Comparison of ENCODE assay signal across 28 cellular contexts in the genomic region with DNA sequence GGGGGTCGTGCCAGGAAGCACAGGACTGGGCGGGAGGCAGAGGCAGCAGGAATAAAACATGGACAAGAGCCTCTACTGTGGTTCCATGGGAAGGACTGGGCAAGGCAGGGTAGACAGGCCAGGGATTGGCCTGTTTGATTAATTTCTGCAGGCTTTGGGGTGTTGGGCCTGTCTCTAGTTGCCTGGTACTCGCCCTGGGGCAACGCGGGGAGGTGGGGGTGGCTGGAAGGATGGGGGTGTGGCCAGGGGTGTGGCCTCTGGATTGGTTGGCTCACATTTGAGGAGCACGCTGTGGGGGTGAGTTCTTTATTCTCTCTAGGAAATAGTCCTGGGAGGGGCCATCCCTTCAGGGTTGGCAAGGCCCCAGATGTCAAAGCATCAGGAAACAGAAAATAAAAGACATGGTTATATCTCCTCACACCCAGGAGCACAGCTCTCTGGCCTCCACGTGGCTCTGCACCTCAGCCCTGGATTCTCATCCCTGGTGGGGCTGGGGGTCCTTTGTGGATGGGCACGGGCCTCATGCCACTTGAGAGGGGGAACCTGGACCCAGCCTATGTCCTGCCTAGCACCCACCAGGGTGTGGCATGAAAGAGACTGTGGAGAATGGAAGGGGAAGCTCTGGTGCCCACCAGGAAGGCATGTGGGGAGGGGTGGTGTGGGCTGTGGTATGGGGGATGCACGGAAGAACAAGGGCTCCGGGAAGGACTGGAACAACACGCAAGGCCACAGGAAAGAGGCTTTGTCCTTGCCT.
DNase-seq lines count a peak whose midpoint lies in the region; FAIRE-seq and TF ChIP-seq lines count a peak whose summit lies in the region.
"Had no signal": no experiment of that assay in that cellular context is flagged by ENCODE, and none has a peak within 500 bp of the region (broad histone marks: within the 10 kb centered on the region; RNA-seq: fewer than 3 reads in every experiment).

No MANE protein-coding gene starts in this region.

- TF ChIP-seq CTCF in MCF 10A (IDR thresholded peaks at IDR 0.05; ENCODE audit: unreplicated experiment) (no peak), mammary epithelial cell (conservative IDR thresholded peaks at IDR 0.05 in 1 of 2, IDR thresholded peaks at IDR 0.05 in 1 of 2; ENCODE audit: extremely low read depth in 1 of 2, insufficient read depth in 1 of 2, low read depth in 1 of 2, low read length in 2 of 2) (no peak), chondrocyte (IDR thresholded peaks at IDR 0.05) (no peak), keratinocyte (optimal IDR thresholded peaks at IDR 0.05 in 1 of 3, IDR thresholded peaks at IDR 0.05 in 1 of 3, conservative IDR thresholded peaks at IDR 0.05 in 1 of 3; ENCODE audit: extremely low read depth in 1 of 3, insufficient read depth in 2 of 3, low read length in 3 of 3) (no peak), type B pancreatic cell (conservative IDR thresholded peaks at IDR 0.05) (no peak)

- in situ Hi-C loops in mammary epithelial cell (cut with MboI; ENCODE audit: low sequenced_read_pairs in 2 of 2) = no loop called here

- 91% methylated on average over 7 of the region's 11 CpGs for WGBS in mammary epithelial cell (ENCODE audit: low coverage, missing lambda C conversion rate)

- H3K4me2 ChIP-seq in mammary epithelial cell (ENCODE audit: insufficient read depth, low read depth, low read length) = no peak overlapping the region
- no peak overlapping the region for H3K4me2 ChIP-seq in keratinocyte (ENCODE audit: control insufficient read depth, extremely low read depth, insufficient read depth, low read depth, low read length)
- H3K4me2 ChIP-seq: BLaER1 had no signal

- CTCF ChIA-PET in MCF 10A (lab: Yijun Ruan, JAX) = interaction anchor here (0.6 kb wide), 1 partner anchor 215 kb away, joined by 5 read pairs; no protein-coding TSS in a partner anchor
- CTCF ChIA-PET in mammary epithelial cell (lab: Charles Lee; ENCODE audit: low non-redundant PET) = no interaction called here

- peaks cover under 1% of the 10 kb centered on the region for H3K9me3 Mint-ChIP-seq in MCF 10A (ENCODE audit: unreplicated experiment)
- H3K9me3 Mint-ChIP-seq in chondrocyte (ENCODE audit: low read depth) = no peaks in the 10 kb centered on the region
- H3K9me3 Mint-ChIP-seq in type B pancreatic cell = no peaks in the 10 kb centered on the region
- H3K9me3 Mint-ChIP-seq: activated B cell treated with CpG ODN at 0.5 μM for 24 hours; activated CD8-positive, alpha-beta T cell treated with anti-CD3 and anti-CD28 coated beads for 36 hours; activated naive CD4-positive, alpha-beta T cell treated with anti-CD3 and anti-CD28 coated beads for 36 hours; activated T-cell treated with anti-CD3 and anti-CD28 coated beads, Interleukin-2, amount 50 U/mL, for 4 hours had no signal

- H3K9ac ChIP-seq in mammary epithelial cell (ENCODE audit: insufficient read depth, low read length) (no peak overlapping the region), keratinocyte (ENCODE audit: control insufficient read depth, extremely low read depth, insufficient read depth, low read length) (no peak overlapping the region)
- H3K9ac ChIP-seq: BLaER1 had no signal

- H3K9me3 ChIP-seq in mammary epithelial cell (replicated peaks; ENCODE audit: insufficient read depth, low read length) (no peaks in the 10 kb centered on the region), keratinocyte (ENCODE audit: control insufficient read depth, low read depth, low read length) (no peaks in the 10 kb centered on the region)
- H3K9me3 ChIP-seq: BLaER1, HAP-1, upper lobe of left lung had no signal

- peak; percentile 34 for FAIRE-seq in keratinocyte (lab: Jason Lieb, UNC)
- FAIRE-seq: A204.1, frontal cortex, kidney had no signal

- H3K4me3 Mint-ChIP-seq in MCF 10A (ENCODE audit: unreplicated experiment) (no peak overlapping the region), chondrocyte (ENCODE audit: unreplicated experiment) (no peak overlapping the region), type B pancreatic cell (no peak overlapping the region)
- H3K4me3 Mint-ChIP-seq: activated B cell treated with CpG ODN at 0.5 μM for 24 hours; activated CD8-positive, alpha-beta T cell treated with anti-CD3 and anti-CD28 coated beads for 36 hours; activated naive CD4-positive, alpha-beta T cell treated with anti-CD3 and anti-CD28 coated beads for 36 hours; activated T-cell treated with anti-CD3 and anti-CD28 coated beads, Interleukin-2, amount 50 U/mL, for 4 hours had no signal

- intact Hi-C loops in MCF 10A (cut with micrococcal nuclease) (no loop called here), mammary epithelial cell (cut with micrococcal nuclease) (no loop called here)

- H4K20me1 ChIP-seq in mammary epithelial cell (ENCODE audit: insufficient read depth, low read length) (no peaks in the 10 kb centered on the region), keratinocyte (ENCODE audit: control insufficient read depth, extremely low read depth, insufficient read depth, low read length) (no peaks in the 10 kb centered on the region)
- H4K20me1 ChIP-seq: BLaER1 had no signal

- no peaks in the 10 kb centered on the region for H3K27me3 ChIP-seq in mammary epithelial cell (ENCODE audit: insufficient read depth, low read length)
- H3K27me3 ChIP-seq in keratinocyte (ENCODE audit: control insufficient read depth, extremely low read depth, insufficient read depth, low read length) = peaks cover 19% of the 10 kb centered on the region
- H3K27me3 ChIP-seq: BLaER1, upper lobe of left lung had no signal

- H3K36me3 Mint-ChIP-seq in MCF 10A (ENCODE audit: insufficient read depth, unreplicated experiment) (no peaks in the 10 kb centered on the region), chondrocyte (ENCODE audit: low read depth) (no peaks in the 10 kb centered on the region), type B pancreatic cell (no peaks in the 10 kb centered on the region)

- H3K4me1 Mint-ChIP-seq in MCF 10A (ENCODE audit: insufficient read depth, unreplicated experiment) (peaks cover 9% of the 10 kb centered on the region), chondrocyte (ENCODE audit: low read depth) (peaks cover 19% of the 10 kb centered on the region), type B pancreatic cell (ENCODE audit: unreplicated experiment) (peaks cover 3% of the 10 kb centered on the region)
- H3K4me1 Mint-ChIP-seq: activated B cell treated with CpG ODN at 0.5 μM for 24 hours had no signal

- H3K36me3 ChIP-seq in mammary epithelial cell (ENCODE audit: insufficient read depth, low read length) (no peaks in the 10 kb centered on the region), keratinocyte (ENCODE audit: control insufficient read depth in 2 of 2, extremely low read depth in 1 of 2, insufficient read depth in 2 of 2, low read length in 2 of 2) (no peaks in the 10 kb centered on the region)
- H3K36me3 ChIP-seq: BLaER1, HAP-1, upper lobe of left lung had no signal

- no peaks in the 10 kb centered on the region for H3K4me1 ChIP-seq in mammary epithelial cell (ENCODE audit: insufficient read depth, low read length)
- H3K4me1 ChIP-seq in keratinocyte (ENCODE audit: control insufficient read depth, extremely low read depth, insufficient read depth, low read length) = peaks cover 5% of the 10 kb centered on the region
- H3K4me1 ChIP-seq: HAP-1 had no signal

- dilution Hi-C loops in mammary epithelial cell (cut with HindIII; ENCODE audit: low sequenced_read_pairs) = no loop called here
- dilution Hi-C loops in keratinocyte (cut with MboI; ENCODE audit: extremely low pct_ligation_motif_present, low sequenced_read_pairs) = no loop called here

- DNase-seq in MCF 10A (ENCODE audit: unreplicated experiment) (peak; percentile 42), mammary epithelial cell (no peak), chondrocyte (ENCODE audit: low spot score) (peak; percentile 43), keratinocyte (ENCODE audit: low read depth, low spot score) (peak; percentile 38), type B pancreatic cell (ENCODE audit: extremely low spot score, unreplicated experiment) (peak; percentile 65), erythroblast (lab: John Stamatoyannopoulos, UW) (no peak), T-helper 9 cell (no peak)
- no peak for DNase-seq in stimulated activated naive CD4-positive, alpha-beta T cell treated with Interleukin-2 at 50 U/mL for 16 hours (lab: John Stamatoyannopoulos, UW)
- DNase-seq: activated B cell treated with CpG ODN at 0.5 μM for 24 hours; activated CD8-positive, alpha-beta T cell treated with anti-CD3 and anti-CD28 coated beads for 36 hours; activated naive CD4-positive, alpha-beta T cell treated with anti-CD3 and anti-CD28 coated beads for 36 hours; activated T-cell treated with anti-CD3 and anti-CD28 coated beads, Interleukin-2, amount 50 U/mL, for 4 hours; amniotic stem cell; COR-L47; dermis blood vessel endothelial cell; hippocampal formation; KG1; kidney; NCI-H2171; NCI-H526 treated with DMSO at 0.1 percent for 48 hours; nucleus accumbens; retina; upper lobe of left lung had no signal

- no peak for TF ChIP-seq POLR2A in erythroblast (IDR thresholded peaks at IDR 0.05; ENCODE audit: low read length)

- H3K27ac Mint-ChIP-seq in MCF 10A (ENCODE audit: low read depth, unreplicated experiment) (no peak overlapping the region), chondrocyte (ENCODE audit: unreplicated experiment) (no peak overlapping the region), type B pancreatic cell (no peak overlapping the region)
- H3K27ac Mint-ChIP-seq: activated B cell treated with CpG ODN at 0.5 μM for 24 hours; activated CD8-positive, alpha-beta T cell treated with anti-CD3 and anti-CD28 coated beads for 36 hours; activated naive CD4-positive, alpha-beta T cell treated with anti-CD3 and anti-CD28 coated beads for 36 hours had no signal

- no TSS peak for BruUV-seq in MCF 10A (replicated peaks; lab: Mats Ljungman, UMichigan)
- BruUV-seq in mammary epithelial cell (replicated peaks; lab: Mats Ljungman, UMichigan) = no TSS peak

- H3K4me3 ChIP-seq in mammary epithelial cell (replicated peaks in 1 of 3; ENCODE audit: insufficient read depth in 1 of 3, low read depth in 2 of 3, low read length in 3 of 3) (no peak overlapping the region), keratinocyte (ENCODE audit: control insufficient read depth in 2 of 3, extremely low read depth in 1 of 3, insufficient read depth in 2 of 3, low read depth in 1 of 3, low read length in 3 of 3) (no peak overlapping the region)
- H3K4me3 ChIP-seq: BLaER1, HAP-1, upper lobe of left lung had no signal

- H3K79me2 ChIP-seq in mammary epithelial cell (ENCODE audit: insufficient read depth, low read length) = no peaks in the 10 kb centered on the region
- H3K79me2 ChIP-seq in keratinocyte (ENCODE audit: control insufficient read depth, insufficient read depth, low read length) = no peaks in the 10 kb centered on the region

- no peaks in the 10 kb centered on the region for H3K9me1 ChIP-seq in keratinocyte (ENCODE audit: control insufficient read depth, extremely low read depth, insufficient read depth, low read length)

- no peak overlapping the region for H2AFZ ChIP-seq in mammary epithelial cell (ENCODE audit: low read depth, low read length)
- no peak overlapping the region for H2AFZ ChIP-seq in keratinocyte (ENCODE audit: control insufficient read depth, low read length)

- H3K27ac ChIP-seq in mammary epithelial cell (ENCODE audit: insufficient read depth, low read depth, low read length) = no peak overlapping the region
- no peak overlapping the region for H3K27ac ChIP-seq in keratinocyte (ENCODE audit: control insufficient read depth, insufficient read depth, low read length)
- H3K27ac ChIP-seq: BLaER1, epithelial cell of prostate, upper lobe of left lung had no signal

- POLR2A ChIA-PET in MCF 10A (lab: Yijun Ruan, JAX) = interaction anchor here (0.6 kb wide), 2 partner anchors 197 to 336 kb away, joined by 3 read pairs; no protein-coding TSS in a partner anchor

- H3K27me3 Mint-ChIP-seq in MCF 10A (ENCODE audit: insufficient read depth, unreplicated experiment) = no peaks in the 10 kb centered on the region
- peaks cover 6% of the 10 kb centered on the region for H3K27me3 Mint-ChIP-seq in chondrocyte (ENCODE audit: low read depth)
- H3K27me3 Mint-ChIP-seq in type B pancreatic cell = peaks cover 14% of the 10 kb centered on the region

Comparison
In these comparisons a context has a peak if more than half of its experiments do, and no peak if none do; other contexts are left out.
1. DNase-seq: peak in MCF 10A (single experiment), chondrocyte (single experiment), keratinocyte (single experiment) and type B pancreatic cell (single experiment); none in mammary epithelial cell (single experiment), stimulated activated naive CD4-positive, alpha-beta T cell treated with Interleukin-2 at 50 U/mL for 16 hours (single experiment), erythroblast (0 of 2) and T-helper 9 cell (single experiment).